ENCODE assay signal across 11 cellular contexts in the genomic region with DNA sequence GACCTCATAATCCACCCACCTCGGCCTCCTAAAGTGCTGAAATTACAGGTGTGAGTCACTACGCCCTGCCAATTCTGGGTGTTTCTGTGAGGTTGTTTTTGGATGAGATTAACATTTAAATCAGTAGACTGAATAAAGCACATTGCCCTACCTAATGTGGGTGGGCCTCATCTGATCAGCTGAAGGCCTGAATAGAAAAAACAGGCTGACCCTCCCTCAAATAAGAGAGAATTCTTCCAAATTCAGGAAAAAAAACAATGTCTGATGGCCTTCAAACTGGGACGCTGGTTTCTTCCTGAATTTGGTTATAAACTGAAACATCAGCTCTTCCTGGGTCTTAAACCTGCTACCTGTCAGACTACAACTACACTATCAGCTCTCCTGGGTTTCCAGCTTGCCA. TPM values are rescaled to one million over a fixed set of nuclear protein-coding genes. Genes with fewer than 3 reads are reported as not detected.
"Had no signal": no experiment of that assay in that cellular context is flagged by ENCODE, and none has a peak within 500 bp of the region (broad histone marks: within the 10 kb centered on the region; RNA-seq: fewer than 3 reads in every experiment).

No MANE protein-coding gene starts in this region.

- H3K27ac Mint-ChIP-seq: GM23338, H9, HFFc6 had no signal

- H3K9me3 ChIP-seq: HAP-1 had no signal

- H3K4me3 Mint-ChIP-seq: GM23338, H9, HFFc6 had no signal

- FAIRE-seq: H1, H54 had no signal

- H3K9ac ChIP-seq: GM23248 had no signal

- DNase-seq: GM23248, GOT3, H7, H9, HCEC 1CT, HFFc6 had no signal

- ATAC-seq: GM23338, HCT116 had no signal

- H3K4me2 ChIP-seq: GM23338 had no signal

- H2AFZ ChIP-seq: GM23248, GM23338 had no signal

- H3K4me3 ChIP-seq: GM23248, GM23338, HAP-1 had no signal

- H3K4me1 Mint-ChIP-seq: GM23338, H9 had no signal

- H3K27ac ChIP-seq: GM23248 had no signal

- H3K9me3 Mint-ChIP-seq: GM23338, H9, HFFc6 had no signal

RNA-seq across cellular contexts. Expression of a gene that starts 51.0 kb away (rescaled TPM):
- total RNA-seq: GM23248 had no signal
